Comparison of ENCODE assay signal across 8 cellular contexts in genomic region chr20:53585028-53585569, GRCh38. TPM values are rescaled to one million over a fixed set of nuclear protein-coding genes. Genes with fewer than 3 reads are reported as not detected.
DNase-seq lines count a peak whose midpoint lies in the region; ATAC-seq and TF ChIP-seq lines count a peak whose summit lies in the region.
"Not testable (repeated sequence)": the region's sequence is repeated elsewhere in the genome, so short reads cannot be mapped to it uniquely, and the experiment has no call there.

No MANE protein-coding gene starts in this region.

- not testable (repeated sequence) for ATAC-seq in CD4-positive, CD25-positive, alpha-beta regulatory T cell (ENCODE audit: low read depth in 2 of 2); GM23338; activated naive CD8-positive, alpha-beta T cell treated with anti-CD3 and anti-CD28 coated beads, Interleukin-2, amount 10 ng/mL, durations not matched to agents 7 days and 5 days (ENCODE audit: low read depth); heart left ventricle; upper lobe of left lung (ENCODE audit: low FRiP score in 2 of 2)

- TF ChIP-seq EP300 in upper lobe of left lung (IDR thresholded peaks at IDR 0.05) = not testable (repeated sequence)

- not testable (repeated sequence) for H3K9me3 ChIP-seq in CD4-positive, CD25-positive, alpha-beta regulatory T cell (ENCODE audit: control insufficient read depth in 2 of 2, low read length in 2 of 2); OCI-LY7 (ENCODE audit: low read length); heart left ventricle; osteoblast (ENCODE audit: low read depth, low read length); upper lobe of left lung

- H3K4me3 ChIP-seq in CD4-positive, CD25-positive, alpha-beta regulatory T cell (ENCODE audit: low read depth, low read length) = peak overlapping the region; percentile 87
- H3K4me3 ChIP-seq in GM23338 = 0 out of 2 replicates have a peak overlapping the region, but pooled peaks have one; percentile 12
- H3K4me3 ChIP-seq in OCI-LY7 (ENCODE audit: low read depth, low read length, poor library complexity, severe bottlenecking) = peak overlapping the region; percentile 68
- peak overlapping the region in 1 of 12 donors; percentile 1 for H3K4me3 ChIP-seq in heart left ventricle
- not testable (repeated sequence) for H3K4me3 ChIP-seq in osteoblast (ENCODE audit: insufficient read depth, low read length); upper lobe of left lung

- peak overlapping the region; percentile 37 for H3K4me2 ChIP-seq in GM23338
- H3K4me2 ChIP-seq in OCI-LY7 (ENCODE audit: low read length) = peak overlapping the region; percentile 86
- H3K4me2 ChIP-seq in osteoblast (ENCODE audit: insufficient read depth, low read length) = not testable (repeated sequence)

- CTCF ChIA-PET in OCI-LY7 (lab: Charles Lee; ENCODE audit: unreplicated experiment) = not testable (repeated sequence)
- CTCF ChIA-PET in activated CD4-positive, alpha-beta memory T cell treated with anti-CD3 and anti-CD28 coated beads for 36 hours (lab: Charles Lee) = interaction anchor here (0.6 to 0.8 kb wide), 3 partner anchors 285 to 406 kb away, joined by 4 to 6 read pairs (median 4); no protein-coding TSS in a partner anchor

- POLR2A ChIA-PET in OCI-LY7 (lab: Charles Lee) = interaction anchor here (0.6 to 1.6 kb wide), 7 partner anchors 25 to 355 kb away, joined by 3 to 4 read pairs (median 3); no protein-coding TSS in a partner anchor
- POLR2A ChIA-PET in activated CD4-positive, alpha-beta memory T cell treated with anti-CD3 and anti-CD28 coated beads for 36 hours (lab: Charles Lee) = not testable (repeated sequence)
- POLR2A ChIA-PET in activated naive CD8-positive, alpha-beta T cell treated with anti-CD3 and anti-CD28 coated beads, Interleukin-2, amount 10 ng/mL, durations not matched to agents 7 days and 5 days (lab: Charles Lee) = interaction anchor here (1.0 to 1.3 kb wide), 3 partner anchors 9 to 1394 kb away, joined by 3 to 7 read pairs (median 6); partner anchors contain the start of genes ZFP64 and ZNF217

- H3K4me1 ChIP-seq in CD4-positive, CD25-positive, alpha-beta regulatory T cell (ENCODE audit: control insufficient read depth, insufficient read depth, low read length, poor library complexity, severe bottlenecking) = peaks cover 66% of the 10 kb centered on the region
- H3K4me1 ChIP-seq in GM23338 (ENCODE audit: insufficient read depth) (peaks cover 73% of the 10 kb centered on the region), OCI-LY7 (ENCODE audit: insufficient read depth, low read length, poor library complexity, severe bottlenecking) (peaks cover 89% of the 10 kb centered on the region), heart left ventricle (peaks cover 11 to 98% (median 60%) of the 10 kb centered on the region in 12 donors), osteoblast (ENCODE audit: insufficient read depth, low read length) (peaks cover 34% of the 10 kb centered on the region), upper lobe of left lung (peaks cover 43 to 70% (median 53%) of the 10 kb centered on the region in 4 donors)

- not testable (repeated sequence) for BruUV-seq in OCI-LY7 (replicated peaks; lab: Mats Ljungman, UMichigan)

- DNase-seq in CD4-positive, CD25-positive, alpha-beta regulatory T cell; GM23338 (ENCODE audit: low spot score); OCI-LY7 (ENCODE audit: low spot score); activated naive CD8-positive, alpha-beta T cell treated with anti-CD3 and anti-CD28 coated beads, Interleukin-2, amount 10 ng/mL, durations not matched to agents 7 days and 5 days; heart left ventricle; osteoblast (ENCODE audit: insufficient read length, low spot score, missing footprints); upper lobe of left lung: not testable (repeated sequence)
- peak; percentile 27 for DNase-seq in activated CD4-positive, alpha-beta memory T cell treated with anti-CD3 and anti-CD28 coated beads for 36 hours

- peak overlapping the region; percentile 90 for H3K27ac ChIP-seq in CD4-positive, CD25-positive, alpha-beta regulatory T cell (ENCODE audit: insufficient read depth, low read length, poor library complexity, severe bottlenecking)
- H3K27ac ChIP-seq in GM23338 (ENCODE audit: low read depth) (peak overlapping the region; percentile 92), OCI-LY7 (ENCODE audit: low read depth, low read length, poor library complexity, severe bottlenecking) (peak overlapping the region; percentile 96), heart left ventricle (peak overlapping the region in 7 of 12 donors; percentile 3 to 91 (median 45)), osteoblast (ENCODE audit: low read depth, low read length) (peak overlapping the region; percentile 96), upper lobe of left lung (peak overlapping the region; percentile 1 to 99 (median 56))

- H3K9me3 Mint-ChIP-seq in CD4-positive, CD25-positive, alpha-beta regulatory T cell; GM23338; activated CD4-positive, alpha-beta memory T cell treated with anti-CD3 and anti-CD28 coated beads for 36 hours; activated naive CD8-positive, alpha-beta T cell treated with anti-CD3 and anti-CD28 coated beads, Interleukin-2, amount 10 ng/mL, durations not matched to agents 7 days and 5 days: not testable (repeated sequence)

- H3K27me3 Mint-ChIP-seq in CD4-positive, CD25-positive, alpha-beta regulatory T cell; GM23338 (ENCODE audit: insufficient read depth, low read depth, poor library complexity); activated CD4-positive, alpha-beta memory T cell treated with anti-CD3 and anti-CD28 coated beads for 36 hours; activated naive CD8-positive, alpha-beta T cell treated with anti-CD3 and anti-CD28 coated beads, Interleukin-2, amount 10 ng/mL, durations not matched to agents 7 days and 5 days: not testable (repeated sequence)

- not testable (repeated sequence) for H2AFZ ChIP-seq in GM23338; OCI-LY7 (ENCODE audit: low read length); osteoblast (ENCODE audit: low read length)

- intact Hi-C loops in OCI-LY7 (cut with micrococcal nuclease; ENCODE audit: unreplicated experiment); heart left ventricle (cut with DNase I): not testable (repeated sequence)
- intact Hi-C loops in activated CD4-positive, alpha-beta memory T cell treated with anti-CD3 and anti-CD28 coated beads for 36 hours (cut with micrococcal nuclease) = loop anchor here (5.0 kb wide), 1 partner anchor 613 kb away; the partner anchor contains the start of gene TSHZ2

- H3K27ac Mint-ChIP-seq in CD4-positive, CD25-positive, alpha-beta regulatory T cell = peak overlapping the region; percentile 93 to 99 (median 94)
- peak overlapping the region; percentile 87; the same call in 1 of the 2 replicates for H3K27ac Mint-ChIP-seq in GM23338
- peak overlapping the region; percentile 97 for H3K27ac Mint-ChIP-seq in activated CD4-positive, alpha-beta memory T cell treated with anti-CD3 and anti-CD28 coated beads for 36 hours
- peak overlapping the region; percentile 69 for H3K27ac Mint-ChIP-seq in activated naive CD8-positive, alpha-beta T cell treated with anti-CD3 and anti-CD28 coated beads, Interleukin-2, amount 10 ng/mL, durations not matched to agents 7 days and 5 days

- H3K36me3 Mint-ChIP-seq in CD4-positive, CD25-positive, alpha-beta regulatory T cell = peaks cover 19% of the 10 kb centered on the region
- peaks cover 29% of the 10 kb centered on the region for H3K36me3 Mint-ChIP-seq in GM23338 (ENCODE audit: low read depth)
- H3K36me3 Mint-ChIP-seq in activated CD4-positive, alpha-beta memory T cell treated with anti-CD3 and anti-CD28 coated beads for 36 hours = peaks cover 35% of the 10 kb centered on the region
- peaks cover 51% of the 10 kb centered on the region for H3K36me3 Mint-ChIP-seq in activated naive CD8-positive, alpha-beta T cell treated with anti-CD3 and anti-CD28 coated beads, Interleukin-2, amount 10 ng/mL, durations not matched to agents 7 days and 5 days

- peaks cover 44 to 83% (median 59%) of the 10 kb centered on the region in 4 donors for H3K4me1 Mint-ChIP-seq in CD4-positive, CD25-positive, alpha-beta regulatory T cell
- H3K4me1 Mint-ChIP-seq in GM23338 = peaks cover 77% of the 10 kb centered on the region
- peaks cover 68% of the 10 kb centered on the region for H3K4me1 Mint-ChIP-seq in activated CD4-positive, alpha-beta memory T cell treated with anti-CD3 and anti-CD28 coated beads for 36 hours (ENCODE audit: low read depth)
- H3K4me1 Mint-ChIP-seq in activated naive CD8-positive, alpha-beta T cell treated with anti-CD3 and anti-CD28 coated beads, Interleukin-2, amount 10 ng/mL, durations not matched to agents 7 days and 5 days = peaks cover 61% of the 10 kb centered on the region

- WGBS in heart left ventricle, 4 donors = 88 to 93% (median 92%) methylated on average over 6 of the region's 6 CpGs
- WGBS in upper lobe of left lung, 2 donors = 70 to 86% methylated on average over 6 of the region's 6 CpGs

- H3K36me3 ChIP-seq in CD4-positive, CD25-positive, alpha-beta regulatory T cell (ENCODE audit: control insufficient read depth, insufficient read depth, low read length) = peaks cover 16% of the 10 kb centered on the region
- H3K36me3 ChIP-seq in GM23338 (ENCODE audit: insufficient read depth) (peaks cover 21% of the 10 kb centered on the region; the same call in 1 of the 2 replicates), OCI-LY7 (ENCODE audit: insufficient read depth, low read length) (peaks cover 29% of the 10 kb centered on the region), heart left ventricle (peaks cover 0 to 28% (median 17%) of the 10 kb centered on the region in 9 donors), osteoblast (ENCODE audit: insufficient read depth, low read length) (peaks cover 29% of the 10 kb centered on the region), upper lobe of left lung (peaks cover 0 to 25% (median 13%) of the 10 kb centered on the region in 4 donors)

- not testable (repeated sequence) for H3K9me2 ChIP-seq in GM23338 (ENCODE audit: insufficient read depth); OCI-LY7 (ENCODE audit: insufficient read depth, low read length)

- H4K20me1 ChIP-seq in GM23338 (replicated peaks; ENCODE audit: insufficient read depth) = peaks cover 12% of the 10 kb centered on the region; the same call in 1 of the 2 replicates
- not testable (repeated sequence) for H4K20me1 ChIP-seq in OCI-LY7 (ENCODE audit: insufficient read depth, low read length); osteoblast (ENCODE audit: insufficient read depth, low read length)

- TF ChIP-seq POLR2A in heart left ventricle (IDR thresholded peaks at IDR 0.05); upper lobe of left lung (IDR thresholded peaks at IDR 0.05): not testable (repeated sequence)

- not testable (repeated sequence) for H3K27me3 ChIP-seq in CD4-positive, CD25-positive, alpha-beta regulatory T cell (ENCODE audit: control insufficient read depth, insufficient read depth, low read length); GM23338 (ENCODE audit: insufficient read depth); heart left ventricle; osteoblast (ENCODE audit: insufficient read depth, low read length); upper lobe of left lung

- H3K4me3 Mint-ChIP-seq in CD4-positive, CD25-positive, alpha-beta regulatory T cell = peak overlapping the region; percentile 84 to 95 (median 88)
- H3K4me3 Mint-ChIP-seq in GM23338 = peak overlapping the region; percentile 31; the same call in 1 of the 3 replicates
- peak overlapping the region; percentile 76 for H3K4me3 Mint-ChIP-seq in activated CD4-positive, alpha-beta memory T cell treated with anti-CD3 and anti-CD28 coated beads for 36 hours
- H3K4me3 Mint-ChIP-seq in activated naive CD8-positive, alpha-beta T cell treated with anti-CD3 and anti-CD28 coated beads, Interleukin-2, amount 10 ng/mL, durations not matched to agents 7 days and 5 days = peak overlapping the region; percentile 96

- H3K79me2 ChIP-seq in GM23338 (replicated peaks; ENCODE audit: insufficient read depth) (peaks cover 97% of the 10 kb centered on the region), OCI-LY7 (ENCODE audit: insufficient read depth, low read depth, low read length) (peaks cover 100% of the 10 kb centered on the region), osteoblast (ENCODE audit: insufficient read depth, low read length) (peaks cover 82% of the 10 kb centered on the region)

- H3F3A ChIP-seq in GM23338 (replicated peaks; ENCODE audit: low read depth) = peaks cover 11% of the 10 kb centered on the region; the same call in 1 of the 2 replicates

- not testable (repeated sequence) for TF ChIP-seq CTCF in GM23338 (conservative IDR thresholded peaks at IDR 0.05; ENCODE audit: low read depth in 2 of 2); OCI-LY7 (conservative IDR thresholded peaks at IDR 0.05; ENCODE audit: low read length); heart left ventricle (IDR thresholded peaks at IDR 0.05); osteoblast (IDR thresholded peaks at IDR 0.05; ENCODE audit: extremely low read depth, low read depth, low read length); upper lobe of left lung (IDR thresholded peaks at IDR 0.05)

RNA-seq across cellular contexts. Expression of gene ZNF217, which starts 8.5 kb away (rescaled TPM):
- total RNA-seq in CD4-positive, CD25-positive, alpha-beta regulatory T cell = 70.9 TPM
- 10 to 100 TPM; 15.6 to 28.6 (median 17.5) TPM for polyA plus RNA-seq in CD4-positive, CD25-positive, alpha-beta regulatory T cell
- total RNA-seq in GM23338 (2014; rRNA removed; shearing (Covaris generic)) = 76.7 and 78.0 TPM in 2 replicates
- 30.8 and 32.8 TPM in 2 replicates for polyA plus RNA-seq in GM23338 (2016; fragmentation: Nextera tagmentation; extraction: Ambion mirVana)
- total RNA-seq in OCI-LY7 (2014; rRNA removed; shearing (Covaris generic)) = 35.1 and 39.7 TPM in 2 replicates
- 68.4 and 77.0 TPM in 2 replicates for total RNA-seq in OCI-LY7 (2022)
- total RNA-seq in activated CD4-positive, alpha-beta memory T cell treated with anti-CD3 and anti-CD28 coated beads for 36 hours = 10 to 100 TPM; 56.3 to 57.5 TPM
- 100 to 1,000 TPM; 133 to 144 TPM for total RNA-seq in activated naive CD8-positive, alpha-beta T cell treated with anti-CD3 and anti-CD28 coated beads, Interleukin-2, amount 10 ng/mL, durations not matched to agents 7 days and 5 days
- total RNA-seq in heart left ventricle = 10 to 100 TPM in 2 of 9 donors, 1 to 10 TPM in 7; 5.4 to 24.1 (median 8.6) TPM
- polyA plus RNA-seq in heart left ventricle = 1 to 10 TPM; 3.7 to 5.0 TPM
- 26.4 and 26.8 TPM in 2 replicates for total RNA-seq in osteoblast
- total RNA-seq in upper lobe of left lung = 10 to 100 TPM; 18.7 to 38.4 (median 33.9) TPM

Comparison
In these comparisons a context has a peak if more than half of its experiments do, and no peak if none do; other contexts are left out.
1. H3K27ac ChIP-seq: peak in every context shown above with its lines; median percentile 96 in OCI-LY7; 96 in osteoblast; 92 in GM23338; 90 in CD4-positive, CD25-positive, alpha-beta regulatory T cell; 56 in upper lobe of left lung; 45 in heart left ventricle.
2. H3K4me3 Mint-ChIP-seq: peak in every context shown above with its lines; median percentile 96 in activated naive CD8-positive, alpha-beta T cell treated with anti-CD3 and anti-CD28 coated beads, Interleukin-2, amount 10 ng/mL, durations not matched to agents 7 days and 5 days; 88 in CD4-positive, CD25-positive, alpha-beta regulatory T cell; 76 in activated CD4-positive, alpha-beta memory T cell treated with anti-CD3 and anti-CD28 coated beads for 36 hours; 31 in GM23338.